3 cellular contexts compared by ENCODE assay signal in the genomic region with DNA sequence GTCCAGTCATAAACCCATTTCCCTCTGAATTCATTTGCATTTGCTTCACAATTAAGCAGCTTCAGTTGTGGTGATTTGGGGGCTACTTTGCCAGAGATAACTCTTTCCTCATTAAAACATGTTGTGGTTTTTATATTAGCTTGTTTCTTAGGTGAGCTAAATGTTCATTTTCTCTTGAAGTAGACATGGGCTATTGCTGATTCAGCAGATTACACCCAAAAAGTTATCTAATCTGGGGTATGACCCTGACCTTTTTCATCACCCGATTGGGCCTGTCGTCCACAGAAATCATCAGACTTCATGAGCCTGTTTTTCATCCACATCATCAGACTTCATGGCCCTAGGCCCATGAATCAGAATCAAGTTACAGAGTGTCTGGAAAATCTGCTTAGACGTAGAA.
A peak's percentile ranks its signal among the peaks of the same experiment; 100 is the strongest.
TF ChIP-seq lines count a peak whose summit lies in the region.

No MANE protein-coding gene starts in this region.

TF ChIP-seq in A549, 52 proteins besides CTCF, POLR2A, EP300 and RAD21:
- TF ChIP-seq MAFK (IDR thresholded peaks at IDR 0.05; ENCODE audit: partially characterized antibody), result peak; percentile 98
- TF ChIP-seq MYC (IDR thresholded peaks at IDR 0.05; ENCODE audit: borderline replicate concordance, low read length), result no peak
TF ChIP-seq in A549: peak in this region for 1.

TF ChIP-seq in IMR-90, 13 proteins besides CTCF, POLR2A, EP300 and RAD21:
- TF ChIP-seq MXI1 (IDR thresholded peaks at IDR 0.05; ENCODE audit: borderline replicate concordance, low read depth, low read length), result no peak
- peak; percentile 97 for TF ChIP-seq MAFK (IDR thresholded peaks at IDR 0.05; ENCODE audit: low read depth, low read length)

TF ChIP-seq in H1, 55 proteins besides CTCF, POLR2A, EP300 and RAD21:
- TF ChIP-seq MAFK (IDR thresholded peaks at IDR 0.05; ENCODE audit: low read depth, low read length), result peak; percentile 90
- TF ChIP-seq SP4 (IDR thresholded peaks at IDR 0.05; ENCODE audit: low read length), result no peak
